8 cellular contexts compared by ENCODE assay signal in genomic region chrX:45515262-45516215, GRCh38.
DNase-seq lines count a peak whose midpoint lies in the region; ATAC-seq, FAIRE-seq and TF ChIP-seq lines count a peak whose summit lies in the region.

No MANE protein-coding gene starts in this region.

- H3K4me1 Mint-ChIP-seq in CD4-positive, CD25-positive, alpha-beta regulatory T cell = peaks cover 0 to 4% (median 0%) of the 10 kb centered on the region in 4 donors
- no peaks in the 10 kb centered on the region for H3K4me1 Mint-ChIP-seq in immature natural killer cell

- no peaks in the 10 kb centered on the region for H3K36me3 ChIP-seq in CD4-positive, CD25-positive, alpha-beta regulatory T cell (ENCODE audit: control insufficient read depth, insufficient read depth, low read length)
- no peaks in the 10 kb centered on the region for H3K36me3 ChIP-seq in GM12878 (ENCODE audit: control insufficient read depth in 2 of 2, insufficient read depth in 2 of 2, low read length in 1 of 2)

- H4K20me1 ChIP-seq in GM12878 (ENCODE audit: control insufficient read depth, insufficient read depth) = no peaks in the 10 kb centered on the region

- CTCF ChIA-PET in GM12878 (lab: Yijun Ruan, JAX) = interaction anchor here (0.6 to 2.0 kb wide), 5 partner anchors 8 to 893 kb away, joined by 3 to 7 read pairs (median 3); no protein-coding TSS in a partner anchor

- H3K4me3 ChIP-seq in CD4-positive, CD25-positive, alpha-beta regulatory T cell (ENCODE audit: low read depth, low read length) = no peak overlapping the region
- no peak overlapping the region for H3K4me3 ChIP-seq in GM12878

- no peak for FAIRE-seq in GM12878 (lab: Jason Lieb, UNC)

- no peak overlapping the region for H3K4me2 ChIP-seq in GM12878 (ENCODE audit: control insufficient read depth, insufficient read depth)

- peak; percentile 73 for TF ChIP-seq RAD21 in GM12878 (IDR thresholded peaks at IDR 0.05; ENCODE audit: insufficient read depth, low read depth, low read length)

- in situ Hi-C loops in GM12878 (cut with MboI) = loop anchor here (10.0 kb wide), 1 partner anchor 329 kb away; no protein-coding TSS in a partner anchor

- H3K27ac Mint-ChIP-seq in CD4-positive, CD25-positive, alpha-beta regulatory T cell = no peak overlapping the region
- H3K27ac Mint-ChIP-seq in immature natural killer cell = no peak overlapping the region

- TF ChIP-seq POLR2A in GM12878 (IDR thresholded peaks at IDR 0.05; ENCODE audit: low read depth, low read length) = no peak

- peak; percentile 42 to 59 (median 50); a peak in 5 of 6 replicates for TF ChIP-seq CTCF in GM12878 (IDR thresholded peaks at IDR 0.05 in 2 of 3, conservative IDR thresholded peaks at IDR 0.05 in 1 of 3; ENCODE audit: control insufficient read depth in 2 of 3, extremely low read depth in 1 of 3, insufficient read depth in 1 of 3, low read depth in 3 of 3, low read length in 3 of 3)

- no peaks in the 10 kb centered on the region for H3K27me3 Mint-ChIP-seq in CD4-positive, CD25-positive, alpha-beta regulatory T cell
- peaks cover 0 to 13% (median 2%) of the 10 kb centered on the region in 3 donors for H3K27me3 Mint-ChIP-seq in immature natural killer cell (ENCODE audit: low read depth in 3 of 3)

- no peaks in the 10 kb centered on the region for H3K79me2 ChIP-seq in GM12878 (ENCODE audit: control insufficient read depth, insufficient read depth, low read length)

- no peaks in the 10 kb centered on the region for H3K4me1 ChIP-seq in CD4-positive, CD25-positive, alpha-beta regulatory T cell (ENCODE audit: control insufficient read depth, insufficient read depth, low read length, poor library complexity, severe bottlenecking)
- no peaks in the 10 kb centered on the region for H3K4me1 ChIP-seq in GM12878 (ENCODE audit: control insufficient read depth, insufficient read depth, low read length)

- intact Hi-C loops in GM12878 (cut with micrococcal nuclease; ENCODE audit: unreplicated experiment) = loop anchor here (1.0 to 10.0 kb wide), 4 partner anchors 234 to 893 kb away; no protein-coding TSS in a partner anchor

- no peaks in the 10 kb centered on the region for H3K27me3 ChIP-seq in CD4-positive, CD25-positive, alpha-beta regulatory T cell (ENCODE audit: control insufficient read depth, insufficient read depth, low read length)
- H3K27me3 ChIP-seq in GM12878 (replicated peaks in 1 of 2; ENCODE audit: control insufficient read depth in 2 of 2, insufficient read depth in 2 of 2, low read length in 1 of 2) = no peaks in the 10 kb centered on the region

- H3K36me3 Mint-ChIP-seq in CD4-positive, CD25-positive, alpha-beta regulatory T cell = no peaks in the 10 kb centered on the region
- H3K36me3 Mint-ChIP-seq in immature natural killer cell = no peaks in the 10 kb centered on the region

- H3K9ac ChIP-seq in GM12878 (ENCODE audit: control insufficient read depth, insufficient read depth, low read length) = no peak overlapping the region

- H3K27ac ChIP-seq in CD4-positive, CD25-positive, alpha-beta regulatory T cell (ENCODE audit: insufficient read depth, low read length, poor library complexity, severe bottlenecking) = no peak overlapping the region
- no peak overlapping the region for H3K27ac ChIP-seq in GM12878 (ENCODE audit: control insufficient read depth, insufficient read depth)

- H2AFZ ChIP-seq in GM12878 (ENCODE audit: control insufficient read depth, low read depth, low read length) = no peak overlapping the region

- BruUV-seq in GM12878 (replicated peaks; lab: Mats Ljungman, UMichigan) = no TSS peak

- H3K9me3 Mint-ChIP-seq in CD4-positive, CD25-positive, alpha-beta regulatory T cell = no peaks in the 10 kb centered on the region
- no peaks in the 10 kb centered on the region for H3K9me3 Mint-ChIP-seq in immature natural killer cell

- ATAC-seq in CD4-positive, CD25-positive, alpha-beta regulatory T cell (ENCODE audit: low read depth in 2 of 2) = no peak
- ATAC-seq in SK-N-SH treated with all-trans-retinoic acid at 6 μM for 48 hours (peak; percentile 79), GM12878 (peak; percentile 59; the same call in 1 of the 3 replicates), HG02884 (IDR thresholded peaks at IDR 0.05; ENCODE audit: unreplicated experiment) (no peak)

- 4% methylated on average over 12 of the region's 12 CpGs for WGBS in GM12878 (ENCODE audit: insufficient coverage, insufficient replicate concordance, low lambda C conversion rate, missing lambda C conversion rate)

- DNase-seq in CD4-positive, CD25-positive, alpha-beta regulatory T cell = peak in 2 of 3 donors; percentile 30 to 37
- DNase-seq in HPDE6-E6E7 (ENCODE audit: extremely low spot score) = peak; percentile 51
- DNase-seq in GM12878 (ENCODE audit: low read depth, low spot score) = no peak
- DNase-seq in immature natural killer cell = peak; percentile 5 to 33 (median 6)
- peak; percentile 3 for DNase-seq in stimulated activated CD4-positive, alpha-beta T cell treated with anti-CD3 and anti-CD28 coated beads, Interleukin-12 subunit alpha, Interleukin-12 subunit beta, amount 100 ng/mL, for 4 hours
- no peak for DNase-seq in NCI-H2029 (lab: John Stamatoyannopoulos, UW)

- RAD21 ChIA-PET in GM12878 (lab: Charles Lee; ENCODE audit: unreplicated experiment) = interaction anchor here (0.8 to 1.5 kb wide), 5 partner anchors 10 to 893 kb away, joined by 3 to 4 read pairs (median 3); no protein-coding TSS in a partner anchor

- POLR2A ChIA-PET in GM12878 (lab: Charles Lee) = no interaction called here

- peak overlapping the region in 1 of 4 donors; percentile 51 for H3K4me3 Mint-ChIP-seq in CD4-positive, CD25-positive, alpha-beta regulatory T cell
- H3K4me3 Mint-ChIP-seq in immature natural killer cell = no peak overlapping the region

- no peak for TF ChIP-seq EP300 in GM12878 (IDR thresholded peaks at IDR 0.05; ENCODE audit: borderline replicate concordance in 1 of 2, control insufficient read depth in 1 of 2, low read depth in 2 of 2, low read length in 2 of 2)

- SMC1A ChIA-PET in GM12878 (lab: Charles Lee; ENCODE audit: uncharacterized antibody, unreplicated experiment) = interaction anchor here (1.1 to 1.3 kb wide), 4 partner anchors 262 to 330 kb away, joined by 3 to 4 read pairs (median 3); no protein-coding TSS in a partner anchor

- H3K9me3 ChIP-seq in CD4-positive, CD25-positive, alpha-beta regulatory T cell (ENCODE audit: control insufficient read depth in 2 of 2, low read length in 2 of 2) = no peaks in the 10 kb centered on the region
- H3K9me3 ChIP-seq in GM12878 (replicated peaks; ENCODE audit: control insufficient read depth, insufficient read depth, low read length) = no peaks in the 10 kb centered on the region

TF ChIP-seq in SK-N-SH treated with all-trans-retinoic acid at 6 μM for 48 hours, 23 proteins besides CTCF, POLR2A, EP300 and RAD21 (continues in another document):
- no peak for TF ChIP-seq PATZ1 (CRISPR knock-in tag; IDR thresholded peaks at IDR 0.05; ENCODE audit: borderline replicate concordance)
- TF ChIP-seq TOX (CRISPR knock-in tag; IDR thresholded peaks at IDR 0.05; ENCODE audit: borderline replicate concordance) = no peak
- TF ChIP-seq ISL1 (CRISPR knock-in tag; IDR thresholded peaks at IDR 0.05) = no peak
- TF ChIP-seq SNAI2 (CRISPR knock-in tag; IDR thresholded peaks at IDR 0.05) = no peak
- TF ChIP-seq ESRRG (CRISPR knock-in tag; IDR thresholded peaks at IDR 0.05) = no peak

TF ChIP-seq in GM12878, 131 proteins besides CTCF, POLR2A, EP300 and RAD21:
- TF ChIP-seq SMC3 (IDR thresholded peaks at IDR 0.05; ENCODE audit: borderline replicate concordance, low read length) (peak; percentile 60; the same call in 1 of the 2 replicates), ZZZ3 (IDR thresholded peaks at IDR 0.05; ENCODE audit: control insufficient read depth, insufficient read length, low read depth) (no peak), ZNF217 (IDR thresholded peaks at IDR 0.05) (no peak)

Comparison
In these comparisons a context has a peak if more than half of its experiments do, and no peak if none do; other contexts are left out.
1. ATAC-seq: peak in SK-N-SH treated with all-trans-retinoic acid at 6 μM for 48 hours (single experiment) and GM12878 (single experiment); none in CD4-positive, CD25-positive, alpha-beta regulatory T cell (0 of 2) and HG02884 (single experiment).
2. DNase-seq: peak in CD4-positive, CD25-positive, alpha-beta regulatory T cell (2 of 3), HPDE6-E6E7 (single experiment), immature natural killer cell (3 of 3) and stimulated activated CD4-positive, alpha-beta T cell treated with anti-CD3 and anti-CD28 coated beads, Interleukin-12 subunit alpha, Interleukin-12 subunit beta, amount 100 ng/mL, for 4 hours (single experiment); none in GM12878 (single experiment) and NCI-H2029 (single experiment).